In the genomic region with DNA sequence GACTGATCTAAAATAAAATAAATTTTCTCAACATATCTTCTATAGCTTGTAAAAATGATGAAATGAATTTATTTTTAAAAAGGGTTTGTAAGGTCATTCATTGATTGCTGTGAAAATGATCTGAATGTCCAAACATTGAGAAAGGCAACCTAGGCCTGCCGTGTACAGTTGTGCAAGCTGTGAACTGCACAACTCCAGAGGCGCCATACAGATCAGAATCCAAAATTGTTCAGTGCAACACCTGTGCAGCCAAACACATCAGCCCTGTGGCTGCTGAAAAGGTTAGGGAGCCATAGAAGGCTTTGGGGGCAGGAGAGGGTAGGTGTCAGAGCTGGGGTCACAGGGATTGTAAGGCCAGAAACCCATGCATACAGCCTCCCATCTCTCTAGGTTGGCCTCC, we compare ENCODE assay signal across 28 cellular contexts.
"Had no signal": no experiment of that assay in that cellular context is flagged by ENCODE, and none has a peak within 500 bp of the region (broad histone marks: within the 10 kb centered on the region; RNA-seq: fewer than 3 reads in every experiment).

No MANE protein-coding gene starts in this region.

- H3K4me3 Mint-ChIP-seq: dendritic cell treated with granulocyte-macrophage colony-stimulating factor and Interleukin-4, amounts not matched to agents 40 ng/mL and 50 ng/mL, for 4 days; mesothelial cell of epicardium; naive B cell; natural killer cell treated with Interleukin-12 subunit alpha and Interleukin-12 subunit beta and Interleukin-15 and Interleukin-18, amount 100 ng/mL, for 72 hours; neural crest cell; stimulated activated effector memory CD8-positive, alpha-beta T cell treated with anti-CD3 and anti-CD28 coated beads, Interleukin-12 subunit alpha, Interleukin-12 subunit beta, amount 100 ng/mL, for 72 hours; type B pancreatic cell had no signal

- ATAC-seq: heart right ventricle; mucosa of descending colon; natural killer cell treated with Interleukin-12 subunit alpha and Interleukin-12 subunit beta and Interleukin-15 and Interleukin-18, amount 100 ng/mL, for 72 hours; stimulated activated effector memory CD8-positive, alpha-beta T cell treated with anti-CD3 and anti-CD28 coated beads, Interleukin-12 subunit alpha, Interleukin-12 subunit beta, amount 100 ng/mL, for 72 hours had no signal

- H3K27me3 ChIP-seq: colonic mucosa, esophagus muscularis mucosa, heart right ventricle, neutrophil, pancreas, sigmoid colon, testis, tibial artery had no signal

- H3K27ac Mint-ChIP-seq: dendritic cell treated with granulocyte-macrophage colony-stimulating factor and Interleukin-4, amounts not matched to agents 40 ng/mL and 50 ng/mL, for 4 days; mesothelial cell of epicardium; naive B cell; natural killer cell treated with Interleukin-12 subunit alpha and Interleukin-12 subunit beta and Interleukin-15 and Interleukin-18, amount 100 ng/mL, for 72 hours; stimulated activated effector memory CD8-positive, alpha-beta T cell treated with anti-CD3 and anti-CD28 coated beads, Interleukin-12 subunit alpha, Interleukin-12 subunit beta, amount 100 ng/mL, for 72 hours; type B pancreatic cell had no signal

- H3K4me3 ChIP-seq: colonic mucosa, esophagus muscularis mucosa, heart right ventricle, lung, mucosa of descending colon, pancreas, sigmoid colon, testis, tibial artery had no signal

- DNase-seq: colonic mucosa; effector memory CD4-positive, alpha-beta T cell; foreskin melanocyte; glutamatergic neuron; heart right ventricle; hypothalamus; mesenchymal stem cell; mucosa of descending colon; naive B cell; pancreas; sigmoid colon; stimulated activated CD4-positive, alpha-beta T cell treated with anti-CD3 and anti-CD28 coated beads, Interleukin-2, amount 100 ng/mL, for 24 hours; stimulated activated CD4-positive, alpha-beta T cell treated with anti-CD3 and anti-CD28 coated beads, Interleukin-4, amount 100 ng/mL, for 24 hours; stimulated activated naive CD4-positive, alpha-beta T cell treated with Interleukin-2 at 50 U/mL for 16 hours; substantia nigra; testis; tibial artery had no signal

- H3K27me3 Mint-ChIP-seq: dendritic cell treated with granulocyte-macrophage colony-stimulating factor and Interleukin-4, amounts not matched to agents 40 ng/mL and 50 ng/mL, for 4 days; natural killer cell treated with Interleukin-12 subunit alpha and Interleukin-12 subunit beta and Interleukin-15 and Interleukin-18, amount 100 ng/mL, for 72 hours had no signal

- FAIRE-seq: endothelial cell of umbilical vein, keratinocyte, pancreas had no signal

- H3K4me1 Mint-ChIP-seq: mesothelial cell of epicardium, naive B cell, neural crest cell had no signal

- H3K27ac ChIP-seq: colonic mucosa, esophagus muscularis mucosa, heart right ventricle, neutrophil, testis, tibial artery had no signal

- H3K36me3 Mint-ChIP-seq: mesothelial cell of epicardium; naive B cell; natural killer cell treated with Interleukin-12 subunit alpha and Interleukin-12 subunit beta and Interleukin-15 and Interleukin-18, amount 100 ng/mL, for 72 hours; stimulated activated effector memory CD8-positive, alpha-beta T cell treated with anti-CD3 and anti-CD28 coated beads, Interleukin-12 subunit alpha, Interleukin-12 subunit beta, amount 100 ng/mL, for 72 hours; type B pancreatic cell had no signal

- H3K9me3 ChIP-seq: colonic mucosa, esophagus muscularis mucosa, heart right ventricle, mucosa of descending colon, neutrophil, pancreas, sigmoid colon, testis, tibial artery had no signal

- H3K4me1 ChIP-seq: colonic mucosa, sigmoid colon, testis had no signal

- H3K36me3 ChIP-seq: colonic mucosa, esophagus muscularis mucosa, neutrophil, pancreas, sigmoid colon, tibial artery had no signal

- H3K9me3 Mint-ChIP-seq: dendritic cell treated with granulocyte-macrophage colony-stimulating factor and Interleukin-4, amounts not matched to agents 40 ng/mL and 50 ng/mL, for 4 days; mesothelial cell of epicardium; naive B cell; natural killer cell treated with Interleukin-12 subunit alpha and Interleukin-12 subunit beta and Interleukin-15 and Interleukin-18, amount 100 ng/mL, for 72 hours; neural crest cell; stimulated activated effector memory CD8-positive, alpha-beta T cell treated with anti-CD3 and anti-CD28 coated beads, Interleukin-12 subunit alpha, Interleukin-12 subunit beta, amount 100 ng/mL, for 72 hours; type B pancreatic cell had no signal
